In the genomic region with DNA sequence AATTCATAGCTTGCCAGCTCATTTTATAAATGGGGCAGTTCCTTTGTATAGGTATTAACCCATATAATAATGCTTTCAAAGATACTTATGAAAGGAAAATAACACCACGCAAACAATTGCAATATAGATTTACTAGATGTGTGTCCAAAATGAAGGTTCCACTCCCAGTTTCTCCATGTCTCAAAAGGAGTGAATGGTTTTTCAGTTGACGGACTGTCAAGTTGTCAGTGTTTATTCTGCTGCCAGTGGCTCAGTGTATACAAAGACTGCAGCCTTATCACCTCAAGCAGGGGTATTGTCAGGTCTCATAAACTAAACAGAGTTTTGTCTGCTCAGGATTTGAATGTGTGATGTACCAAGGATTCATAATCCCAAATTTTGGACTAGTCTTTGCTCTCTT, we compare ENCODE assay signal across 26 cellular contexts.
"Had no signal": no experiment of that assay in that cellular context is flagged by ENCODE, and none has a peak within 500 bp of the region (broad histone marks: within the 10 kb centered on the region; RNA-seq: fewer than 3 reads in every experiment).

No MANE protein-coding gene starts in this region.

- H3K9me3 ChIP-seq: ovary, psoas muscle, right lobe of liver, sigmoid colon, stomach, thoracic aorta, thyroid gland, tibial nerve, upper lobe of left lung, vagina had no signal

- ATAC-seq: natural killer cell treated with Interleukin-12 subunit alpha and Interleukin-12 subunit beta and Interleukin-15 and Interleukin-18, amount 100 ng/mL, for 72 hours; psoas muscle; right cardiac atrium; right lobe of liver; stimulated activated effector memory CD8-positive, alpha-beta T cell treated with anti-CD3 and anti-CD28 coated beads, Interleukin-12 subunit alpha, Interleukin-12 subunit beta, amount 100 ng/mL, for 72 hours; stimulated activated naive B cell treated with anti-CD40 and anti-IgM and Interleukin-4, amounts not matched to agents 10 μg/mL and 1 μg/mL and 100 μg/mL, for 72 hours had no signal

- H3K9ac ChIP-seq: neural progenitor cell, parathyroid adenoma had no signal

- H3K27ac ChIP-seq: neural progenitor cell, ovary, parathyroid adenoma, psoas muscle, right lobe of liver, sigmoid colon, stomach, thoracic aorta, thyroid gland, tibial nerve, upper lobe of left lung, vagina had no signal

- H3K79me2 ChIP-seq: parathyroid adenoma had no signal

- DNase-seq: nephron progenitor cell; occipital lobe; ovary; posterior cingulate gyrus; psoas muscle; right cardiac atrium; right lobe of liver; sigmoid colon; small intestine; stimulated activated CD4-positive, alpha-beta T cell treated with anti-CD3 and anti-CD28 coated beads, Interleukin-15, amount 100 ng/mL, for 24 hours; stimulated activated CD4-positive, alpha-beta T cell treated with anti-CD3 and anti-CD28 coated beads, Interleukin-2, amount 100 ng/mL, for 24 hours; stimulated activated CD4-positive, alpha-beta T cell treated with anti-CD3 and anti-CD28 coated beads, Interleukin-2, amount 100 ng/mL, for 48 hours; stimulated activated CD4-positive, alpha-beta T cell treated with anti-CD3 and anti-CD28 coated beads, Interleukin-4, amount 100 ng/mL, for 24 hours; stimulated activated naive B cell treated with anti-CD40 and anti-IgM and Interleukin-4, amounts not matched to agents 10 μg/mL and 1 μg/mL and 100 μg/mL, for 72 hours; stimulated activated naive CD4-positive, alpha-beta T cell treated with Interleukin-2 at 50 U/mL for 16 hours; stomach; thyroid gland; trophoblast cell; upper lobe of left lung had no signal

- H3K36me3 ChIP-seq: neural progenitor cell, ovary, right lobe of liver, sigmoid colon, stomach, thoracic aorta, thyroid gland, tibial nerve, upper lobe of left lung, vagina had no signal

- H3K4me3 ChIP-seq: neural progenitor cell, ovary, psoas muscle, right lobe of liver, sigmoid colon, stomach, thoracic aorta, thyroid gland, tibial nerve, upper lobe of left lung, vagina had no signal

- H3K4me2 ChIP-seq: neural progenitor cell had no signal

- H2AFZ ChIP-seq: neural progenitor cell, parathyroid adenoma had no signal

- H3K27me3 ChIP-seq: neural progenitor cell, ovary, right lobe of liver, sigmoid colon, stomach, thyroid gland, tibial nerve, upper lobe of left lung, vagina had no signal
